ENCODE assay signal across 15 cellular contexts in the genomic region with DNA sequence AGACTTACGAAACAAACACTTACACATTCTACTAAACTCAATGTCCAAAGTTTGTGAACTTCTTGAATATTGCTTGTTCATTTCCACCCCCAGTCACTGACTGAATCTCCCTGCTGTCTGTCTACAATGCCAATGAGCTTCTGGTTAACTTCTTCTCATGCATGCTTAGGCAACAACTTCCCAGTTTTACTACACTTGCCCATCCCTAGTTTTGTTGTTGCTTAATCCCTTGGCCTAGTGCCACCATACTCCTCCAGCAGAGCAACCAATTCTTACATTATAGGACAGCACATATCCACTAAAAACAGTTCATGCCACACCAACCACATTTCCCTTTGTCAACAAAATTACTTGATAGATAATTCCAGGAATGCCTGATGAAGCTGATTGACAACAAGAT. TPM values are rescaled to one million over a fixed set of nuclear protein-coding genes. Genes with fewer than 3 reads are reported as not detected.
A peak's percentile ranks its signal among the peaks of the same experiment; 100 is the strongest.
DNase-seq lines count a peak whose midpoint lies in the region; ATAC-seq and TF ChIP-seq lines count a peak whose summit lies in the region.
"Had no signal": no experiment of that assay in that cellular context is flagged by ENCODE, and none has a peak within 500 bp of the region (broad histone marks: within the 10 kb centered on the region; RNA-seq: fewer than 3 reads in every experiment).

No MANE protein-coding gene starts in this region.

- H3K9me3 ChIP-seq in mammary epithelial cell (replicated peaks; ENCODE audit: insufficient read depth, low read length) (no peaks in the 10 kb centered on the region), left lung (no peaks in the 10 kb centered on the region), transverse colon (no peaks in the 10 kb centered on the region)
- H3K9me3 ChIP-seq: A549 had no signal

- ATAC-seq in Right ventricle myocardium inferior, result peak; percentile 72
- peak; percentile 79 for ATAC-seq in left lung
- no peak for ATAC-seq in HG03565 (IDR thresholded peaks at IDR 0.05; ENCODE audit: unreplicated experiment)
- ATAC-seq: A549; activated CD8-positive, alpha-beta T cell treated with anti-CD3 and anti-CD28 coated beads, Interleukin-2, amount 10 ng/mL, durations not matched to agents 7 days and 5 days; natural killer cell had no signal

- H2AFZ ChIP-seq in mammary epithelial cell (ENCODE audit: low read depth, low read length), result no peak overlapping the region

- H3K27me3 ChIP-seq in mammary epithelial cell (ENCODE audit: insufficient read depth, low read length) (no peaks in the 10 kb centered on the region), left lung (no peaks in the 10 kb centered on the region), transverse colon (no peaks in the 10 kb centered on the region)

- H3K4me2 ChIP-seq in mammary epithelial cell (ENCODE audit: insufficient read depth, low read depth, low read length), result no peak overlapping the region
- H3K4me2 ChIP-seq: A549 had no signal

- WGBS in mammary epithelial cell (ENCODE audit: low coverage, missing lambda C conversion rate), result 100% methylated on average over 1 of the region's 1 CpG
- 72% methylated on average over 1 of the region's 1 CpG; no CpG with 5 or more reads in 1 of the 2 donors for WGBS in transverse colon (ENCODE audit: low coverage in 1 of 2), 2 donors

- CTCF ChIA-PET in mammary epithelial cell (lab: Charles Lee; ENCODE audit: low non-redundant PET), result no interaction called here

- dilution Hi-C loops in mammary epithelial cell (cut with HindIII; ENCODE audit: low sequenced_read_pairs), result loop anchor here (5.0 kb wide), 1 partner anchor 106 kb away; the partner anchor contains the start of gene CCR1

- in situ Hi-C loops in mammary epithelial cell (cut with MboI; ENCODE audit: low sequenced_read_pairs in 2 of 2), result no loop called here
- in situ Hi-C loops in transverse colon (cut with MboI; ENCODE audit: low pct_ligation_motif_present in 1 of 4, low pct_unique_long_range_greater_than_20kb in 1 of 4, low sequenced_read_pairs in 3 of 4), result no loop called here

- H3K4me1 ChIP-seq in mammary epithelial cell (ENCODE audit: insufficient read depth, low read length) (no peaks in the 10 kb centered on the region), left lung (peaks cover 0 to 49% of the 10 kb centered on the region in 2 donors), transverse colon (no peaks in the 10 kb centered on the region)
- H3K4me1 ChIP-seq: A549 had no signal

- no peak overlapping the region for H3K27ac ChIP-seq in mammary epithelial cell (ENCODE audit: insufficient read depth, low read depth, low read length)
- peak overlapping the region in 1 of 2 donors; percentile 85 for H3K27ac ChIP-seq in left lung
- no peak overlapping the region for H3K27ac ChIP-seq in transverse colon
- H3K27ac ChIP-seq: A549 had no signal

- no peaks in the 10 kb centered on the region for H3K79me2 ChIP-seq in mammary epithelial cell (ENCODE audit: insufficient read depth, low read length)

- BruUV-seq in mammary epithelial cell (replicated peaks; lab: Mats Ljungman, UMichigan), result no TSS peak

- H3K36me3 ChIP-seq in mammary epithelial cell (ENCODE audit: insufficient read depth, low read length) (no peaks in the 10 kb centered on the region), left lung (no peaks in the 10 kb centered on the region), transverse colon (no peaks in the 10 kb centered on the region)

- no peak for TF ChIP-seq CTCF in mammary epithelial cell (conservative IDR thresholded peaks at IDR 0.05 in 1 of 2, IDR thresholded peaks at IDR 0.05 in 1 of 2; ENCODE audit: extremely low read depth in 1 of 2, insufficient read depth in 1 of 2, low read depth in 1 of 2, low read length in 2 of 2)
- TF ChIP-seq CTCF in left lung (IDR thresholded peaks at IDR 0.05), result no peak
- TF ChIP-seq CTCF in transverse colon (IDR thresholded peaks at IDR 0.05), result no peak

- no peak overlapping the region for H3K4me3 ChIP-seq in mammary epithelial cell (replicated peaks in 1 of 3; ENCODE audit: insufficient read depth in 1 of 3, low read depth in 2 of 3, low read length in 3 of 3)
- no peak overlapping the region for H3K4me3 ChIP-seq in left lung
- no peak overlapping the region for H3K4me3 ChIP-seq in transverse colon
- H3K4me3 ChIP-seq: A549 had no signal

- TF ChIP-seq POLR2A in transverse colon (IDR thresholded peaks at IDR 0.05), result no peak

- intact Hi-C loops in Right ventricle myocardium inferior (cut with DNase I), result no loop called here
- intact Hi-C loops in cardiac septum (cut with DNase I), result no loop called here
- intact Hi-C loops in mammary epithelial cell (cut with micrococcal nuclease), result no loop called here
- intact Hi-C loops in left lung (cut with DNase I), result no loop called here
- intact Hi-C loops in transverse colon (cut with DNase I; ENCODE audit: low total_unique reads), result no loop called here

- no peak for TF ChIP-seq EP300 in transverse colon (IDR thresholded peaks at IDR 0.05; ENCODE audit: low read depth)

- DNase-seq in Right ventricle myocardium inferior (ENCODE audit: missing footprints) (no peak), cardiac septum (ENCODE audit: low spot score) (no peak), mammary epithelial cell (peak; percentile 75), left lung (peak in 1 of 2 donors; percentile 47), transverse colon (peak; percentile 44), NCI-H524 (lab: John Stamatoyannopoulos, UW) (no peak), HT-29 (ENCODE audit: low spot score) (no peak)
- DNase-seq: activated CD8-positive, alpha-beta T cell treated with anti-CD3 and anti-CD28 coated beads, Interleukin-2, amount 10 ng/mL, durations not matched to agents 7 days and 5 days; effector memory CD4-positive, alpha-beta T cell; natural killer cell; NCI-H1092; stimulated activated CD4-positive, alpha-beta T cell treated with anti-CD3 and anti-CD28 coated beads, Interleukin-4, amount 100 ng/mL, for 1 hour; T-helper 1 cell had no signal

- H3K9ac ChIP-seq in mammary epithelial cell (ENCODE audit: insufficient read depth, low read length), result no peak overlapping the region

- H4K20me1 ChIP-seq in mammary epithelial cell (ENCODE audit: insufficient read depth, low read length), result no peaks in the 10 kb centered on the region

RNA-seq across cellular contexts. Expression of gene CCR2, which starts 40.9 kb away (rescaled TPM):
- 0.89 TPM for total RNA-seq in Right ventricle myocardium inferior
- total RNA-seq in cardiac septum, result 1.3 TPM
- not detected for total RNA-seq in mammary epithelial cell
- not detected for polyA plus RNA-seq in mammary epithelial cell
- polyA minus RNA-seq in mammary epithelial cell, result not detected
- 10 to 100 TPM; 11.5 to 27.0 TPM for total RNA-seq in left lung
- total RNA-seq in transverse colon, result 1 to 10 TPM in 2 of 4 donors, not detected in 2; 1.8 to 4.6 TPM
- total RNA-seq in HT-29 (2014; rRNA removed; shearing (Covaris generic)), result not detected in 2 replicates
- polyA plus RNA-seq: A549 had no signal

RNA-seq across cellular contexts. Expression of gene CCR5, which starts 57.8 kb away (rescaled TPM):
- total RNA-seq in Right ventricle myocardium inferior, result 0.49 TPM
- total RNA-seq in cardiac septum, result 0.81 TPM
- total RNA-seq in mammary epithelial cell, result not detected
- polyA plus RNA-seq in mammary epithelial cell, result not detected
- not detected for polyA minus RNA-seq in mammary epithelial cell
- total RNA-seq in left lung, result 10 to 100 TPM in 1 of 2 donors, 1 to 10 TPM in 1; 2.9 to 13.8 TPM
- 1 to 10 TPM in 3 of 4 donors, not detected in 1; 1.1 to 3.7 (median 1.4) TPM for total RNA-seq in transverse colon
- total RNA-seq in HT-29 (2014; rRNA removed; shearing (Covaris generic)), result not detected in 2 replicates
- polyA plus RNA-seq: A549 had no signal

Comparison
In these comparisons a context has a peak if more than half of its experiments do, and no peak if none do; other contexts are left out.
1. DNase-seq: peak in mammary epithelial cell (single experiment) and transverse colon (single experiment); none in Right ventricle myocardium inferior (single experiment), cardiac septum (single experiment), NCI-H524 (0 of 2) and HT-29 (single experiment).